8 cellular contexts compared by ENCODE assay signal in the genomic region with DNA sequence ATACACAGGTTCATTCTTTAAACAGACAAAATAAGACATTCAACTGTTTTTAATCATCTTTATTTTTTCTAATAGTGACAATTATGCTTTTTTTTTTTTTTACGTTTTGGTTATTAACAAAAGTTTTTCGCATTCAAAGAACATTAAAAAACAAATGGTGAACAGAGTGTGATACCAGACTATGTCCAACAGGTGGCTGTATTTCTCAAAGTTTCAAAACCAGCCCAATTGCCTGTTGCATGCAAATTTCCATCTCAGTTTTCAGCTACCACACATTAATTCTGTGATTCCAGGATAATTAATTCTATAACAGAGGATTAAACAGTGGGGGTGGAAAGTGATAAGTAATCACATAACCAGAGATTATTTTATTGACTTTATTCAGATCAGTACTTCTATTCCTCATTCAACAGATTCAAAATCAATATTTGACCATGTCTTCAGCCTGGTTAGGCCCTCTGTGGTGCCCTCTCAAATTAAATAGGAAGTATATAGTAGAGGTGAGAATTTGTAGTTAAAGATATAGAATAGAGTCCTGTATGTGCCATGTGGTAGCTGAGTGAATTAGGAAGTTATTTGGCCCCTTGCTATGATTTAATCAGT.
DNase-seq lines count a peak whose midpoint lies in the region; ATAC-seq, FAIRE-seq and TF ChIP-seq lines count a peak whose summit lies in the region.

No MANE protein-coding gene starts in this region.

- DNase-seq in Calu3 = peak; percentile 7
- DNase-seq in SHP77 treated with DMSO at 0.1 percent for 48 hours (lab: John Stamatoyannopoulos, UW) = peak; percentile 2
- peak; percentile 10 to 19 for DNase-seq in frontal cortex (ENCODE audit: low spot score in 2 of 2)
- DNase-seq in stomach = no peak
- DNase-seq in stimulated activated CD4-positive, alpha-beta T cell treated with anti-CD3 and anti-CD28 coated beads, Interleukin-4, amount 100 ng/mL, for 1 hour = no peak

- ATAC-seq in GM19035 (IDR thresholded peaks at IDR 0.05; ENCODE audit: unreplicated experiment) (peak; percentile 88), HG03280 (IDR thresholded peaks at IDR 0.05; ENCODE audit: unreplicated experiment) (peak; percentile 75), HG03460 (IDR thresholded peaks at IDR 0.05; ENCODE audit: unreplicated experiment) (no peak)

- H3K36me3 Mint-ChIP-seq in Calu3 (ENCODE audit: insufficient read depth, unreplicated experiment) = no peaks in the 10 kb centered on the region

- peaks cover 0 to 12% (median 0%) of the 10 kb centered on the region in 4 donors for H3K9me3 ChIP-seq in stomach

- peak; percentile 30 for TF ChIP-seq CTCF in Calu3 (IDR thresholded peaks at IDR 0.05; ENCODE audit: unreplicated experiment)
- TF ChIP-seq CTCF in stomach (IDR thresholded peaks at IDR 0.05) = peak in 5 of 7 experiments; percentile 44 to 52 (median 46)

- TF ChIP-seq POLR2A in stomach (IDR thresholded peaks at IDR 0.05) = no peak

- intact Hi-C loops in Calu3 (cut with micrococcal nuclease; ENCODE audit: unreplicated experiment) (loop anchor here (1.0 to 10.0 kb wide), 4 partner anchors 150 to 730 kb away; no protein-coding TSS in a partner anchor), stomach (cut with DNase I; ENCODE audit: low total_unique reads) (no loop called here)

- no peaks in the 10 kb centered on the region for H3K4me1 Mint-ChIP-seq in Calu3 (ENCODE audit: low read depth, unreplicated experiment)

- CTCF ChIA-PET in Calu3 (lab: Charles Lee) = interaction anchor here (0.7 to 2.2 kb wide), 4 partner anchors 149 to 664 kb away, joined by 3 to 12 read pairs (median 5); no protein-coding TSS in a partner anchor

- no peak overlapping the region for H3K27ac ChIP-seq in stomach

- no peaks in the 10 kb centered on the region for H3K27me3 ChIP-seq in stomach

- H3K4me3 Mint-ChIP-seq in Calu3 (ENCODE audit: low read depth, unreplicated experiment) = no peak overlapping the region

- H3K4me3 ChIP-seq in stomach = no peak overlapping the region

- H3K4me1 ChIP-seq in stomach = no peaks in the 10 kb centered on the region

- H3K36me3 ChIP-seq in stomach = no peaks in the 10 kb centered on the region

- no peak for TF ChIP-seq EP300 in stomach (IDR thresholded peaks at IDR 0.05)

- BruUV-seq in Calu3 (replicated peaks; lab: Mats Ljungman, UMichigan) = no TSS peak

- no peak overlapping the region for H3K27ac Mint-ChIP-seq in Calu3 (ENCODE audit: unreplicated experiment)

- peak; percentile 97 for FAIRE-seq in frontal cortex (lab: Jason Lieb, UNC)

- no peaks in the 10 kb centered on the region for H3K27me3 Mint-ChIP-seq in Calu3 (ENCODE audit: unreplicated experiment)

- H3K9me3 Mint-ChIP-seq in Calu3 (ENCODE audit: low read depth, unreplicated experiment) = peaks cover 4% of the 10 kb centered on the region

- WGBS in stomach, 5 donors = 17 to 29% (median 22%) methylated on average over 2 of the region's 2 CpGs

Comparison
In these comparisons a context has a peak if more than half of its experiments do, and no peak if none do; other contexts are left out.
1. DNase-seq: peak in Calu3 (single experiment), SHP77 treated with DMSO at 0.1 percent for 48 hours (single experiment) and frontal cortex (2 of 2); none in stomach (single experiment) and stimulated activated CD4-positive, alpha-beta T cell treated with anti-CD3 and anti-CD28 coated beads, Interleukin-4, amount 100 ng/mL, for 1 hour (single experiment).